Comparison of ENCODE assay signal across 25 cellular contexts in the genomic region with DNA sequence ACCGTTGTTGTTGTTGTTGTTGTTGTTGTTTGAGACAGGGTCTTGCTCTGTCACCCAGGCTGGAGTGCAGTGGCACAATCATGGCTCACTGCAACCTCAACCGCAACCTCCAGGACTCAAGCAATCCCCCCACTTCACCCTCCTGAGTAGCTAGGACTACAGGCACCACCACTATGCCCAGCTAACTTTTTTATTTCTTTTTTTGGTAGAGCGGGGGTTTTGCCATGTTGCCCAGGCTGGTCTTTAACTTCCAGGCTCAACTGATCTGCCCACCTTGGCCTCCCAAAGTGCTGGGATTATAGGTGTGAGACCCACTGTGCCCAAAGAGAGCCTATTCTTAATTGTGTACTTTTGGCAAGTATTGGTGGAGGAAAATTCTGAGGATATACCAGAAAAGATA. TPM values are rescaled to one million over a fixed set of nuclear protein-coding genes. Genes with fewer than 3 reads are reported as not detected.
DNase-seq lines count a peak whose midpoint lies in the region; ATAC-seq, FAIRE-seq and TF ChIP-seq lines count a peak whose summit lies in the region.
"Had no signal": no experiment of that assay in that cellular context is flagged by ENCODE, and none has a peak within 500 bp of the region (broad histone marks: within the 10 kb centered on the region; RNA-seq: fewer than 3 reads in every experiment).

No MANE protein-coding gene starts in this region.

- no peak overlapping the region for H3K4me3 ChIP-seq in fibroblast of lung (replicated peaks in 1 of 4; ENCODE audit: control extremely low read depth in 1 of 4, insufficient read depth in 1 of 4, low read depth in 3 of 4, low read length in 4 of 4)
- H3K4me3 ChIP-seq in pancreas, result no peak overlapping the region
- H3K4me3 ChIP-seq: spleen, vagina had no signal

- H3K36me3 Mint-ChIP-seq in activated CD8-positive, alpha-beta T cell treated with anti-CD3 and anti-CD28 coated beads for 36 hours (ENCODE audit: low read depth), result no peaks in the 10 kb centered on the region
- H3K36me3 Mint-ChIP-seq: CD8-positive, alpha-beta memory T cell had no signal

- H3K4me2 ChIP-seq in fibroblast of lung (ENCODE audit: extremely low read depth, insufficient read depth, low read length), result peak overlapping the region; percentile 11

- 75 to 88% methylated on average over 3 of the region's 3 CpGs for WGBS in pancreas, 2 donors

- POLR2A ChIA-PET in RWPE1 (lab: Yijun Ruan, JAX; ENCODE audit: low non-redundant PET), result no interaction called here
- POLR2A ChIA-PET in activated CD8-positive, alpha-beta T cell treated with anti-CD3 and anti-CD28 coated beads for 36 hours (lab: Charles Lee), result no interaction called here

- H3K9ac ChIP-seq in fibroblast of lung (ENCODE audit: insufficient read depth, low read length), result no peak overlapping the region

- FAIRE-seq in pancreas (lab: Jason Lieb, UNC), result no peak

- no peaks in the 10 kb centered on the region for H3K27me3 ChIP-seq in fibroblast of lung (ENCODE audit: control insufficient read depth, insufficient read depth, low read length)
- no peaks in the 10 kb centered on the region for H3K27me3 ChIP-seq in pancreas
- H3K27me3 ChIP-seq: spleen, vagina had no signal

- H3K36me3 ChIP-seq in fibroblast of lung (ENCODE audit: control insufficient read depth, insufficient read depth, low read length) (no peaks in the 10 kb centered on the region), pancreas (no peaks in the 10 kb centered on the region)
- H3K36me3 ChIP-seq: spleen had no signal

- no peaks in the 10 kb centered on the region for H4K20me1 ChIP-seq in fibroblast of lung (ENCODE audit: control insufficient read depth, extremely low read depth, insufficient read depth, low read length)

- intact Hi-C loops in pancreas (cut with DNase I), result no loop called here
- intact Hi-C loops in activated CD8-positive, alpha-beta T cell treated with anti-CD3 and anti-CD28 coated beads for 36 hours (cut with micrococcal nuclease), result no loop called here

- no peaks in the 10 kb centered on the region for H3K27me3 Mint-ChIP-seq in activated CD8-positive, alpha-beta T cell treated with anti-CD3 and anti-CD28 coated beads for 36 hours
- H3K27me3 Mint-ChIP-seq: activated T-cell treated with anti-CD3 and anti-CD28 coated beads, Interleukin-2, amount 50 U/mL, for 24 hours; CD8-positive, alpha-beta memory T cell; T-helper 17 cell had no signal

- CTCF ChIA-PET in RWPE1 (lab: Yijun Ruan, JAX), result no interaction called here
- CTCF ChIA-PET in activated CD8-positive, alpha-beta T cell treated with anti-CD3 and anti-CD28 coated beads for 36 hours (lab: Charles Lee), result interaction anchor here (0.6 to 1.4 kb wide), 2 partner anchors 13 to 35 kb away, joined by 4 to 5 read pairs; no protein-coding TSS in a partner anchor

- DNase-seq in EL (peak; percentile 38), RWPE1 (ENCODE audit: low spot score) (no peak), fibroblast of lung (ENCODE audit: low read depth in 2 of 2) (no peak), pancreas (no peak)
- DNase-seq in activated CD8-positive, alpha-beta T cell treated with anti-CD3 and anti-CD28 coated beads for 36 hours, result no peak
- DNase-seq: activated T-cell treated with anti-CD3 and anti-CD28 coated beads, Interleukin-2, amount 50 U/mL, for 24 hours; anterior cingulate cortex; CD8-positive, alpha-beta memory T cell; DND-41; foreskin melanocyte; Karpas-422; left cardiac atrium; midbrain; NCI-H1105 treated with DMSO at 0.1 percent for 48 hours; NCI-H510A treated with DMSO at 0.1 percent for 48 hours; SHP77; spleen; stimulated activated CD8-positive, alpha-beta memory T cell treated with anti-CD3 and anti-CD28 coated beads, Interleukin-4, amount 100 ng/mL, for 48 hours; T-helper 17 cell had no signal

- H3K4me1 Mint-ChIP-seq in activated CD8-positive, alpha-beta T cell treated with anti-CD3 and anti-CD28 coated beads for 36 hours (ENCODE audit: low read depth), result no peaks in the 10 kb centered on the region
- H3K4me1 Mint-ChIP-seq: CD8-positive, alpha-beta memory T cell; T-helper 17 cell had no signal

- H3K4me1 ChIP-seq in fibroblast of lung (ENCODE audit: control insufficient read depth, extremely low read depth, insufficient read depth, low read length) (peaks cover 9% of the 10 kb centered on the region), pancreas (peaks cover 0 to 15% (median 10%) of the 10 kb centered on the region in 3 donors)
- H3K4me1 ChIP-seq: spleen, vagina had no signal

- H3K79me2 ChIP-seq in fibroblast of lung (ENCODE audit: control insufficient read depth, insufficient read depth, low read length), result no peaks in the 10 kb centered on the region

- H3K27ac Mint-ChIP-seq in activated CD8-positive, alpha-beta T cell treated with anti-CD3 and anti-CD28 coated beads for 36 hours, result no peak overlapping the region
- H3K27ac Mint-ChIP-seq: activated naive CD4-positive, alpha-beta T cell treated with anti-CD3 and anti-CD28 coated beads for 36 hours; activated T-cell treated with anti-CD3 and anti-CD28 coated beads, Interleukin-2, amount 50 U/mL, for 24 hours; T-helper 17 cell had no signal

- H2AFZ ChIP-seq in fibroblast of lung (ENCODE audit: low read length), result no peak overlapping the region

- H3K9me3 Mint-ChIP-seq in activated CD8-positive, alpha-beta T cell treated with anti-CD3 and anti-CD28 coated beads for 36 hours, result no peaks in the 10 kb centered on the region
- H3K9me3 Mint-ChIP-seq: activated naive CD4-positive, alpha-beta T cell treated with anti-CD3 and anti-CD28 coated beads for 36 hours; activated T-cell treated with anti-CD3 and anti-CD28 coated beads, Interleukin-2, amount 50 U/mL, for 24 hours; CD8-positive, alpha-beta memory T cell had no signal

- H3K27ac ChIP-seq in RWPE1, result peak overlapping the region; percentile 97
- peak overlapping the region; percentile 63 for H3K27ac ChIP-seq in fibroblast of lung (ENCODE audit: insufficient read depth, low read length)
- H3K27ac ChIP-seq in pancreas, result peak overlapping the region; percentile 60 to 82 (median 72)
- H3K27ac ChIP-seq: spleen, vagina, VCaP had no signal

- ATAC-seq in pancreas (peak; percentile 19 to 44 (median 26)), HG03432 (IDR thresholded peaks at IDR 0.05; ENCODE audit: unreplicated experiment) (no peak), GM19395 (IDR thresholded peaks at IDR 0.05; ENCODE audit: unreplicated experiment) (no peak), HG03196 (IDR thresholded peaks at IDR 0.05; ENCODE audit: unreplicated experiment) (no peak)
- ATAC-seq in activated CD8-positive, alpha-beta T cell treated with anti-CD3 and anti-CD28 coated beads for 36 hours, result no peak
- ATAC-seq: left cardiac atrium, T-helper 17 cell had no signal

- H3K9me3 ChIP-seq in fibroblast of lung (ENCODE audit: control insufficient read depth, insufficient read depth, low read depth, low read length), result no peaks in the 10 kb centered on the region
- no peaks in the 10 kb centered on the region for H3K9me3 ChIP-seq in pancreas
- H3K9me3 ChIP-seq: spleen, vagina had no signal

- H3K4me3 Mint-ChIP-seq in activated CD8-positive, alpha-beta T cell treated with anti-CD3 and anti-CD28 coated beads for 36 hours, result no peak overlapping the region
- H3K4me3 Mint-ChIP-seq: activated naive CD4-positive, alpha-beta T cell treated with anti-CD3 and anti-CD28 coated beads for 36 hours; activated T-cell treated with anti-CD3 and anti-CD28 coated beads, Interleukin-2, amount 50 U/mL, for 24 hours; CD8-positive, alpha-beta memory T cell; T-helper 17 cell had no signal

- TF ChIP-seq CTCF in RWPE1 (conservative IDR thresholded peaks at IDR 0.05; ENCODE audit: low read depth) (no peak), fibroblast of lung (conservative IDR thresholded peaks at IDR 0.05 in 1 of 2, IDR thresholded peaks at IDR 0.05 in 1 of 2; ENCODE audit: low read depth in 1 of 2, low read length in 2 of 2) (no peak), pancreas (IDR thresholded peaks at IDR 0.05) (no peak)
- no peak for TF ChIP-seq CTCF in activated CD8-positive, alpha-beta T cell treated with anti-CD3 and anti-CD28 coated beads for 36 hours (IDR thresholded peaks at IDR 0.05)

RNA-seq across cellular contexts. Expression of a gene that starts 25.7 kb away (rescaled TPM):
- total RNA-seq in fibroblast of lung, result 3.6 and 4.3 TPM in 2 replicates
- polyA plus RNA-seq in fibroblast of lung, result 4.7 and 5.9 TPM in 2 replicates
- 4.5 TPM in 2 replicates for polyA plus RNA-seq in fibroblast of lung (2012)
- 4.9 and 11.3 TPM in 2 replicates for polyA minus RNA-seq in fibroblast of lung (ENCODE audit: low replicate concordance)
- total RNA-seq in pancreas, result 10 to 100 TPM in 2 of 6 donors, 1 to 10 TPM in 4; 7.7 to 10.7 (median 8.6) TPM
- polyA plus RNA-seq in pancreas, result 10 to 100 TPM; 24.9 to 35.9 TPM
- total RNA-seq in activated CD8-positive, alpha-beta T cell treated with anti-CD3 and anti-CD28 coated beads for 36 hours, result 1 to 10 TPM; 6.2 to 6.6 TPM

RNA-seq across cellular contexts. Expression of a gene that starts 40.3 kb away (rescaled TPM):
- 8.2 and 8.8 TPM in 2 replicates for total RNA-seq in fibroblast of lung
- polyA plus RNA-seq in fibroblast of lung, result 5.7 and 6.6 TPM in 2 replicates
- polyA plus RNA-seq in fibroblast of lung (2012), result 3.9 and 4.5 TPM in 2 replicates
- 5.1 and 10.2 TPM in 2 replicates for polyA minus RNA-seq in fibroblast of lung (ENCODE audit: low replicate concordance)
- 1 to 10 TPM; 5.9 to 8.3 (median 6.8) TPM for total RNA-seq in pancreas
- 10 to 100 TPM; 16.3 to 24.9 TPM for polyA plus RNA-seq in pancreas
- total RNA-seq in activated CD8-positive, alpha-beta T cell treated with anti-CD3 and anti-CD28 coated beads for 36 hours, result 10 to 100 TPM; 16.7 to 18.6 TPM

Comparison
In these comparisons a context has a peak if more than half of its experiments do, and no peak if none do; other contexts are left out.
1. ATAC-seq: peak in pancreas (4 of 4); none in HG03432 (single experiment), activated CD8-positive, alpha-beta T cell treated with anti-CD3 and anti-CD28 coated beads for 36 hours (single experiment), GM19395 (single experiment) and HG03196 (single experiment).
2. Peak in every context shown above with its lines, with median percentiles within 50 percentile points of each other: H3K27ac ChIP-seq.